29 cellular contexts compared by ENCODE assay signal in genomic region chr15:33988384-33988783, GRCh38. TPM values are rescaled to one million over a fixed set of nuclear protein-coding genes. Genes with fewer than 3 reads are reported as not detected.
DNase-seq lines count a peak whose midpoint lies in the region; ATAC-seq and TF ChIP-seq lines count a peak whose summit lies in the region.
"Had no signal": no experiment of that assay in that cellular context is flagged by ENCODE, and none has a peak within 500 bp of the region (broad histone marks: within the 10 kb centered on the region; RNA-seq: fewer than 3 reads in every experiment).

No MANE protein-coding gene starts in this region.

- in situ Hi-C loops in brain microvascular endothelial cell (cut with HindIII; ENCODE audit: low pct_ligation_motif_present, low sequenced_read_pairs), result loop anchor here (25.0 kb wide), 1 partner anchor 251 kb away; no protein-coding TSS in a partner anchor

- H3K36me3 ChIP-seq in brain microvascular endothelial cell (replicated peaks), result no peaks in the 10 kb centered on the region
- H3K36me3 ChIP-seq: BLaER1 treated with 17β-estradiol and CSF1 and Interleukin-3, amounts not matched to agents 10 nM and 100 nM; gastrocnemius medialis; MG63; pancreas; right lobe of liver; SJCRH30; suprapubic skin; vagina; WERI-Rb-1 had no signal

- TF ChIP-seq CTCF in GM12865 (IDR thresholded peaks at IDR 0.05; ENCODE audit: insufficient read depth, low read depth, low read length, missing control alignments) (no peak), brain microvascular endothelial cell (IDR thresholded peaks at IDR 0.05; ENCODE audit: low read depth, low read length, missing control alignments) (no peak)

- peak; percentile 15 for DNase-seq in GM12865 (ENCODE audit: low read depth)
- peak; percentile 48 for DNase-seq in LHCN-M2 (ENCODE audit: low read depth)
- DNase-seq in brain microvascular endothelial cell, result peak; percentile 52
- DNase-seq in lung microvascular endothelial cell (ENCODE audit: low read depth in 2 of 2), result peak; percentile 45 to 60
- DNase-seq in DMS 273 (lab: John Stamatoyannopoulos, UW; ENCODE audit: unreplicated experiment), result no peak
- DNase-seq: ACHN; activated CD4-positive, alpha-beta T cell treated with anti-CD3 and anti-CD28 coated beads, Interleukin-2, amount 50 U/mL, for 4 hours; gastrocnemius medialis; kidney; MG63; naive thymus-derived CD4-positive, alpha-beta T cell; NCI-H187; NCI-H748 treated with DMSO at 0.1 percent for 48 hours; pancreas; right lobe of liver; SJCRH30; stimulated activated CD4-positive, alpha-beta T cell treated with anti-CD3 and anti-CD28 coated beads, Interleukin-15, amount 100 ng/mL, for 24 hours; WERI-Rb-1 had no signal

- no peak overlapping the region for H3K27ac ChIP-seq in brain microvascular endothelial cell
- H3K27ac ChIP-seq: BLaER1 treated with 17β-estradiol and CSF1 and Interleukin-3, amounts not matched to agents 10 nM and 100 nM; gastrocnemius medialis; pancreas; right lobe of liver; SJCRH30; suprapubic skin; vagina; WERI-Rb-1 had no signal

- no peaks in the 10 kb centered on the region for H3K27me3 ChIP-seq in brain microvascular endothelial cell (replicated peaks)
- H3K27me3 ChIP-seq: BLaER1 treated with 17β-estradiol and CSF1 and Interleukin-3, amounts not matched to agents 10 nM and 100 nM; gastrocnemius medialis; MG63; pancreas; right lobe of liver; SJCRH30; suprapubic skin; vagina had no signal

- no peak for ATAC-seq in GM21515 (IDR thresholded peaks at IDR 0.05; ENCODE audit: unreplicated experiment)
- ATAC-seq in GM19324 (IDR thresholded peaks at IDR 0.05; ENCODE audit: low FRiP score, unreplicated experiment), result no peak
- no peak for ATAC-seq in HG03354 (IDR thresholded peaks at IDR 0.05; ENCODE audit: poor library complexity, severe bottlenecking, unreplicated experiment)
- ATAC-seq: gastrocnemius medialis; naive thymus-derived CD4-positive, alpha-beta T cell; pancreas had no signal

- H3K4me3 ChIP-seq in GM12865 (ENCODE audit: low read depth, low read length), result no peak overlapping the region
- H3K4me3 ChIP-seq in brain microvascular endothelial cell (ENCODE audit: low read depth, low read length), result no peak overlapping the region
- H3K4me3 ChIP-seq: BLaER1 treated with 17β-estradiol and CSF1 and Interleukin-3, amounts not matched to agents 10 nM and 100 nM; gastrocnemius medialis; MG63; pancreas; right lobe of liver; SJCRH30; suprapubic skin; vagina had no signal

RNA-seq across cellular contexts. Expression of gene CHRM5, which starts 20.1 kb away (rescaled TPM):
- total RNA-seq in LHCN-M2 (2014; rRNA removed) (0.06 TPM in 2 replicates), lung microvascular endothelial cell (0.20 and 0.22 TPM in 2 replicates)
- 0.06 TPM for polyA plus RNA-seq in LHCN-M2 (2012)
- total RNA-seq: cardiac septum; epithelial cell of proximal tubule; G401; gastrocnemius medialis; H4; naive thymus-derived CD4-positive, alpha-beta T cell; pancreas; right lobe of liver; SJCRH30; suprapubic skin; T-helper 1 cell treated with Interleukin-12 subunit alpha and Interleukin-12 subunit beta and Interleukin-4 antibody, amounts not matched to agents 30 ng/mL and 1 ng/mL, for 36 hours; vagina had no signal
- polyA plus RNA-seq: pancreas had no signal

RNA-seq across cellular contexts. Expression of gene AVEN, which starts 50.6 kb away (rescaled TPM):
- total RNA-seq in LHCN-M2 (2014; rRNA removed) (37.8 TPM in 2 replicates), lung microvascular endothelial cell (19.4 and 21.2 TPM in 2 replicates)
- polyA plus RNA-seq in LHCN-M2 (2012), result 41.4 TPM
